In genomic region chr1:61285371-61285885, GRCh38 we compare ENCODE assay signal across 28 cellular contexts.
DNase-seq lines count a peak whose midpoint lies in the region; ATAC-seq and TF ChIP-seq lines count a peak whose summit lies in the region.
"Had no signal": no experiment of that assay in that cellular context is flagged by ENCODE, and none has a peak within 500 bp of the region (broad histone marks: within the 10 kb centered on the region; RNA-seq: fewer than 3 reads in every experiment).

No MANE protein-coding gene starts in this region.

- no peaks in the 10 kb centered on the region for H3K9me3 Mint-ChIP-seq in endodermal cell
- no peaks in the 10 kb centered on the region for H3K9me3 Mint-ChIP-seq in activated T-helper 1 cell treated with anti-CD3 and anti-CD28 coated beads, Interleukin-12 subunit alpha, Interleukin-12 subunit beta, Interleukin-2, Interleukin-4 antibody, amounts not matched to agents 30 ng/mL and 10 ng/mL and 1 ng/mL, durations not matched to agents 14 hours and 24 hours and 36 hours
- H3K9me3 Mint-ChIP-seq: activated CD8-positive, alpha-beta T cell treated with anti-CD3 and anti-CD28 coated beads for 36 hours; central memory CD8-positive, alpha-beta T cell; immature natural killer cell; naive thymus-derived CD4-positive, alpha-beta T cell; stimulated activated naive CD8-positive, alpha-beta T cell treated with anti-CD3 and anti-CD28 coated beads, Interleukin-15, amount 100 ng/mL, for 72 hours had no signal

- intact Hi-C loops in left lung (cut with DNase I): no loop called here
- intact Hi-C loops in activated T-helper 1 cell treated with anti-CD3 and anti-CD28 coated beads, Interleukin-12 subunit alpha, Interleukin-12 subunit beta, Interleukin-2, Interleukin-4 antibody, amounts not matched to agents 30 ng/mL and 10 ng/mL and 1 ng/mL, durations not matched to agents 14 hours and 24 hours and 36 hours (cut with micrococcal nuclease): loop anchor here (10.0 kb wide), 1 partner anchor 169 kb away; no protein-coding TSS in a partner anchor

- peak; percentile 21 for DNase-seq in AG10803 (ENCODE audit: low read depth)
- no peak for DNase-seq in RWPE2 (ENCODE audit: low spot score)
- no peak for DNase-seq in endodermal cell
- DNase-seq in left lung: no peak
- no peak for DNase-seq in activated T-helper 1 cell treated with anti-CD3 and anti-CD28 coated beads, Interleukin-12 subunit alpha, Interleukin-12 subunit beta, Interleukin-2, Interleukin-4 antibody, amounts not matched to agents 30 ng/mL and 10 ng/mL and 1 ng/mL, durations not matched to agents 14 hours and 24 hours and 36 hours (ENCODE audit: low spot score)
- DNase-seq in dedifferentiated amniotic fluid mesenchymal stem cell (ENCODE audit: extremely low spot score): no peak
- DNase-seq: activated CD4-positive, alpha-beta T cell treated with anti-CD3 and anti-CD28 coated beads for 1 hour; activated CD8-positive, alpha-beta T cell treated with anti-CD3 and anti-CD28 coated beads for 36 hours; activated effector memory CD4-positive, alpha-beta T cell treated with Interleukin-2 at 50 U/mL for 16 hours; aorta; BE2C; immature natural killer cell; Karpas-422; MV-4-11; naive thymus-derived CD4-positive, alpha-beta T cell; occipital lobe; retina; SK-N-SH; small intestine; stimulated activated CD8-positive, alpha-beta memory T cell treated with anti-CD3 and anti-CD28 coated beads, Interleukin-4, amount 100 ng/mL, for 48 hours; stimulated activated naive CD8-positive, alpha-beta T cell treated with anti-CD3 and anti-CD28 coated beads, Interleukin-15, amount 100 ng/mL, for 72 hours; T-helper 17 cell; tibial artery had no signal

- TF ChIP-seq CTCF in AG10803 (conservative IDR thresholded peaks at IDR 0.05; ENCODE audit: low read length) (no peak), RWPE2 (IDR thresholded peaks at IDR 0.05; ENCODE audit: poor library complexity, severe bottlenecking) (peak; percentile 25), endodermal cell (conservative IDR thresholded peaks at IDR 0.05) (peak; percentile 31), left lung (IDR thresholded peaks at IDR 0.05) (no peak)

- H3K9me3 ChIP-seq in RWPE2 (ENCODE audit: severe bottlenecking): no peaks in the 10 kb centered on the region
- H3K9me3 ChIP-seq in endodermal cell (ENCODE audit: control insufficient read depth, low read length): no peaks in the 10 kb centered on the region
- no peaks in the 10 kb centered on the region for H3K9me3 ChIP-seq in left lung
- H3K9me3 ChIP-seq: BE2C, SK-N-SH, tibial artery had no signal

- no peak overlapping the region for H3K9ac ChIP-seq in endodermal cell (ENCODE audit: extremely low read depth, low read length, poor library complexity, severe bottlenecking)
- H3K9ac ChIP-seq: SK-N-SH had no signal

- peaks cover 28% of the 10 kb centered on the region for H3K4me1 Mint-ChIP-seq in endodermal cell
- H3K4me1 Mint-ChIP-seq in activated T-helper 1 cell treated with anti-CD3 and anti-CD28 coated beads, Interleukin-12 subunit alpha, Interleukin-12 subunit beta, Interleukin-2, Interleukin-4 antibody, amounts not matched to agents 30 ng/mL and 10 ng/mL and 1 ng/mL, durations not matched to agents 14 hours and 24 hours and 36 hours (ENCODE audit: low read depth): no peaks in the 10 kb centered on the region
- H3K4me1 Mint-ChIP-seq: central memory CD8-positive, alpha-beta T cell; immature natural killer cell; naive thymus-derived CD4-positive, alpha-beta T cell; stimulated activated naive CD8-positive, alpha-beta T cell treated with anti-CD3 and anti-CD28 coated beads, Interleukin-15, amount 100 ng/mL, for 72 hours; T-helper 17 cell had no signal

- H3K4me3 ChIP-seq in AG10803 (ENCODE audit: low read length) (no peak overlapping the region), RWPE2 (ENCODE audit: severe bottlenecking) (no peak overlapping the region), endodermal cell (ENCODE audit: low read length) (no peak overlapping the region), left lung (no peak overlapping the region)
- H3K4me3 ChIP-seq: tibial artery had no signal

- no peak overlapping the region for H3K27ac Mint-ChIP-seq in endodermal cell
- no peak overlapping the region for H3K27ac Mint-ChIP-seq in activated T-helper 1 cell treated with anti-CD3 and anti-CD28 coated beads, Interleukin-12 subunit alpha, Interleukin-12 subunit beta, Interleukin-2, Interleukin-4 antibody, amounts not matched to agents 30 ng/mL and 10 ng/mL and 1 ng/mL, durations not matched to agents 14 hours and 24 hours and 36 hours
- H3K27ac Mint-ChIP-seq: activated CD8-positive, alpha-beta T cell treated with anti-CD3 and anti-CD28 coated beads for 36 hours; activated naive CD8-positive, alpha-beta T cell; immature natural killer cell; naive thymus-derived CD4-positive, alpha-beta T cell; stimulated activated naive CD8-positive, alpha-beta T cell treated with anti-CD3 and anti-CD28 coated beads, Interleukin-15, amount 100 ng/mL, for 72 hours had no signal

- peak overlapping the region; percentile 89 for H3K27ac ChIP-seq in RWPE2 (ENCODE audit: poor library complexity, severe bottlenecking)
- H3K27ac ChIP-seq in endodermal cell (ENCODE audit: low read depth, low read length): no peak overlapping the region
- peak overlapping the region in 1 of 2 donors; percentile 9 for H3K27ac ChIP-seq in left lung

- no peak overlapping the region for H3K4me3 Mint-ChIP-seq in endodermal cell
- H3K4me3 Mint-ChIP-seq in activated T-helper 1 cell treated with anti-CD3 and anti-CD28 coated beads, Interleukin-12 subunit alpha, Interleukin-12 subunit beta, Interleukin-2, Interleukin-4 antibody, amounts not matched to agents 30 ng/mL and 10 ng/mL and 1 ng/mL, durations not matched to agents 14 hours and 24 hours and 36 hours: no peak overlapping the region
- H3K4me3 Mint-ChIP-seq: activated CD8-positive, alpha-beta T cell treated with anti-CD3 and anti-CD28 coated beads for 36 hours; activated naive CD8-positive, alpha-beta T cell; central memory CD8-positive, alpha-beta T cell; immature natural killer cell; naive thymus-derived CD4-positive, alpha-beta T cell; stimulated activated naive CD8-positive, alpha-beta T cell treated with anti-CD3 and anti-CD28 coated beads, Interleukin-15, amount 100 ng/mL, for 72 hours; T-helper 17 cell had no signal

- H3K27me3 ChIP-seq in RWPE2 (ENCODE audit: insufficient read depth, poor library complexity, severe bottlenecking): no peaks in the 10 kb centered on the region
- H3K27me3 ChIP-seq in endodermal cell (ENCODE audit: control insufficient read depth, insufficient read depth, low read length, poor library complexity, severe bottlenecking): no peaks in the 10 kb centered on the region
- no peaks in the 10 kb centered on the region for H3K27me3 ChIP-seq in left lung
- H3K27me3 ChIP-seq: BE2C, tibial artery had no signal

- peaks cover 46% of the 10 kb centered on the region for H3K4me1 ChIP-seq in RWPE2 (ENCODE audit: insufficient read depth, poor library complexity, severe bottlenecking)
- peaks cover 5% of the 10 kb centered on the region for H3K4me1 ChIP-seq in endodermal cell (ENCODE audit: control insufficient read depth, insufficient read depth, low read length)
- peaks cover 5 to 11% of the 10 kb centered on the region in 2 donors for H3K4me1 ChIP-seq in left lung

- no peaks in the 10 kb centered on the region for H3K27me3 Mint-ChIP-seq in endodermal cell (ENCODE audit: insufficient read depth)
- H3K27me3 Mint-ChIP-seq in activated T-helper 1 cell treated with anti-CD3 and anti-CD28 coated beads, Interleukin-12 subunit alpha, Interleukin-12 subunit beta, Interleukin-2, Interleukin-4 antibody, amounts not matched to agents 30 ng/mL and 10 ng/mL and 1 ng/mL, durations not matched to agents 14 hours and 24 hours and 36 hours (ENCODE audit: insufficient read depth): peaks cover 14% of the 10 kb centered on the region
- H3K27me3 Mint-ChIP-seq: activated CD8-positive, alpha-beta T cell treated with anti-CD3 and anti-CD28 coated beads for 36 hours; activated naive CD8-positive, alpha-beta T cell; central memory CD8-positive, alpha-beta T cell; stimulated activated naive CD8-positive, alpha-beta T cell treated with anti-CD3 and anti-CD28 coated beads, Interleukin-15, amount 100 ng/mL, for 72 hours had no signal

- ATAC-seq in RWPE2 (ENCODE audit: low read depth): no peak
- peak; percentile 18 for ATAC-seq in left lung
- ATAC-seq in HG03469 (IDR thresholded peaks at IDR 0.05; ENCODE audit: unreplicated experiment): no peak
- no peak for ATAC-seq in HG03565 (IDR thresholded peaks at IDR 0.05; ENCODE audit: unreplicated experiment)
- ATAC-seq: activated CD8-positive, alpha-beta T cell treated with anti-CD3 and anti-CD28 coated beads for 36 hours; left lobe of liver; naive thymus-derived CD4-positive, alpha-beta T cell; stimulated activated naive CD8-positive, alpha-beta T cell treated with anti-CD3 and anti-CD28 coated beads, Interleukin-15, amount 100 ng/mL, for 72 hours; T-helper 17 cell had no signal

- 71 to 89% methylated on average over 2 to 3 of the region's 3 CpGs for WGBS in endodermal cell (ENCODE audit: insufficient coverage in 1 of 2, insufficient read length in 1 of 2), 2 experiments

- no peaks in the 10 kb centered on the region for H3K36me3 ChIP-seq in RWPE2 (ENCODE audit: low read depth)
- no peaks in the 10 kb centered on the region for H3K36me3 ChIP-seq in endodermal cell (ENCODE audit: control insufficient read depth, insufficient read depth, low read length)
- no peaks in the 10 kb centered on the region for H3K36me3 ChIP-seq in left lung
- H3K36me3 ChIP-seq: BE2C, tibial artery had no signal

- no peaks in the 10 kb centered on the region for H3K36me3 Mint-ChIP-seq in endodermal cell (ENCODE audit: low read depth)
- no peaks in the 10 kb centered on the region for H3K36me3 Mint-ChIP-seq in activated T-helper 1 cell treated with anti-CD3 and anti-CD28 coated beads, Interleukin-12 subunit alpha, Interleukin-12 subunit beta, Interleukin-2, Interleukin-4 antibody, amounts not matched to agents 30 ng/mL and 10 ng/mL and 1 ng/mL, durations not matched to agents 14 hours and 24 hours and 36 hours (ENCODE audit: low read depth)
- H3K36me3 Mint-ChIP-seq: activated naive CD8-positive, alpha-beta T cell; naive thymus-derived CD4-positive, alpha-beta T cell had no signal

Comparison
In these comparisons a context has a peak if more than half of its experiments do, and no peak if none do; other contexts are left out.
1. CTCF ChIP-seq: peak in RWPE2 (single experiment) and endodermal cell (single experiment); none in AG10803 (single experiment) and left lung (0 of 2).